19 cellular contexts compared by ENCODE assay signal in genomic region chr2:46117994-46118393, GRCh38.
DNase-seq lines count a peak whose midpoint lies in the region; ATAC-seq and TF ChIP-seq lines count a peak whose summit lies in the region.
"Had no signal": no experiment of that assay in that cellular context is flagged by ENCODE, and none has a peak within 500 bp of the region (broad histone marks: within the 10 kb centered on the region; RNA-seq: fewer than 3 reads in every experiment).

No MANE protein-coding gene starts in this region.

- no peak overlapping the region for H2BK12ac ChIP-seq in neuronal stem cell (ENCODE audit: low read length)

- no peak overlapping the region for H4K91ac ChIP-seq in neuronal stem cell (ENCODE audit: low read depth, low read length, poor library complexity)

- H3K27ac ChIP-seq in PC-3 (ENCODE audit: low read length) (peak overlapping the region; percentile 48), foreskin keratinocyte (peak overlapping the region; percentile 10), neuronal stem cell (replicated peaks; ENCODE audit: low read length) (no peak overlapping the region)
- H3K27ac ChIP-seq: 22Rv1, HL-60 had no signal

- no peak overlapping the region for H2BK120ac ChIP-seq in neuronal stem cell (ENCODE audit: low read depth, low read length)

- H3K14ac ChIP-seq in neuronal stem cell (ENCODE audit: low read length) = no peak overlapping the region

- no peaks in the 10 kb centered on the region for H3F3A ChIP-seq in PC-3 (ENCODE audit: low read length, unreplicated experiment)

- WGBS in neuronal stem cell (ENCODE audit: extremely low coverage in 2 of 2, insufficient read length in 2 of 2, insufficient replicate concordance in 1 of 2), 2 donors = no CpG with 5 or more reads among the region's 3 CpGs

- CTCF ChIA-PET in PC-3 (lab: Charles Lee) = no interaction called here

- H3K4me3 Mint-ChIP-seq in activated CD4-positive, alpha-beta T cell treated with anti-CD3 and anti-CD28 coated beads, Interleukin-2, amount 10 ng/mL, durations not matched to agents 24 days and 14 days = no peak overlapping the region
- H3K4me3 Mint-ChIP-seq in type B pancreatic cell = no peak overlapping the region
- H3K4me3 Mint-ChIP-seq: GM23338 had no signal

- no peak overlapping the region for H3K23ac ChIP-seq in neuronal stem cell (ENCODE audit: low read depth, low read length, poor library complexity)

- BruUV-seq in PC-3 (replicated peaks; lab: Mats Ljungman, UMichigan) = no TSS peak

- DNase-seq in activated CD4-positive, alpha-beta T cell treated with anti-CD3 and anti-CD28 coated beads, Interleukin-2, amount 10 ng/mL, durations not matched to agents 24 days and 14 days = no peak
- no peak for DNase-seq in activated CD4-positive, alpha-beta T cell treated with anti-CD3 and anti-CD28 coated beads, Interleukin-2, amount 50 U/mL, for 1 hour
- DNase-seq in PC-3 (no peak), foreskin keratinocyte (no peak), type B pancreatic cell (ENCODE audit: extremely low spot score, unreplicated experiment) (no peak), neuronal stem cell (ENCODE audit: low spot score) (no peak), 8988T (no peak)
- no peak for DNase-seq in stimulated activated CD4-positive, alpha-beta T cell treated with anti-CD3 and anti-CD28 coated beads, Interleukin-1b, Interleukin-23, amount 100 ng/mL, for 48 hours
- DNase-seq: C1 segment of cervical spinal cord, KBM-7, NCI-H1092, NCI-H1694 treated with DMSO at 0.1 percent for 48 hours, NCI-H345, NCI-H526 treated with DMSO at 0.1 percent for 48 hours, OCI-M1 had no signal

- H3K18ac ChIP-seq in neuronal stem cell (ENCODE audit: low read length) = no peak overlapping the region

- H2AFZ ChIP-seq in PC-3 (ENCODE audit: low read length) = no peak overlapping the region
- no peak overlapping the region for H2AFZ ChIP-seq in neuronal stem cell (ENCODE audit: low read length)
- H2AFZ ChIP-seq: GM23338 had no signal

- no peaks in the 10 kb centered on the region for H4K20me1 ChIP-seq in PC-3 (ENCODE audit: low read length)

- H3K4ac ChIP-seq in neuronal stem cell (ENCODE audit: low read length) = no peak overlapping the region

- H3K27ac Mint-ChIP-seq in activated CD4-positive, alpha-beta T cell treated with anti-CD3 and anti-CD28 coated beads, Interleukin-2, amount 10 ng/mL, durations not matched to agents 24 days and 14 days = peak overlapping the region; percentile 3
- peak overlapping the region; percentile 1 for H3K27ac Mint-ChIP-seq in type B pancreatic cell
- H3K27ac Mint-ChIP-seq: GM23338 had no signal

- no peak overlapping the region for H2BK15ac ChIP-seq in neuronal stem cell (ENCODE audit: low read length)

- H3K4me1 ChIP-seq in PC-3 (ENCODE audit: insufficient read depth, low read length) (peaks cover 30% of the 10 kb centered on the region), foreskin keratinocyte (peaks cover 11% of the 10 kb centered on the region), neuronal stem cell (ENCODE audit: control insufficient read depth in 2 of 2, insufficient read depth in 1 of 2, low read depth in 1 of 2, low read length in 2 of 2) (no peaks in the 10 kb centered on the region)

- POLR2A ChIA-PET in PC-3 (lab: Charles Lee; ENCODE audit: unreplicated experiment) = no interaction called here

- H2BK5ac ChIP-seq in neuronal stem cell (ENCODE audit: low read length) = no peak overlapping the region

- H3K4me3 ChIP-seq in PC-3 (ENCODE audit: low read length) = no peak overlapping the region
- H3K4me3 ChIP-seq in neuronal stem cell (ENCODE audit: low read length in 2 of 2) = no peak overlapping the region
- H3K4me3 ChIP-seq: GM23338 had no signal

- H3K9me3 Mint-ChIP-seq in activated CD4-positive, alpha-beta T cell treated with anti-CD3 and anti-CD28 coated beads, Interleukin-2, amount 10 ng/mL, durations not matched to agents 24 days and 14 days = no peaks in the 10 kb centered on the region
- H3K9me3 Mint-ChIP-seq in type B pancreatic cell = peaks cover 5% of the 10 kb centered on the region
- H3K9me3 Mint-ChIP-seq: GM23338, HFFc6 had no signal

- TF ChIP-seq CTCF in PC-3 (conservative IDR thresholded peaks at IDR 0.05; ENCODE audit: low read depth, low read length) (no peak), foreskin keratinocyte (conservative IDR thresholded peaks at IDR 0.05) (no peak), type B pancreatic cell (conservative IDR thresholded peaks at IDR 0.05) (no peak)

- H3K9ac ChIP-seq in PC-3 (ENCODE audit: low read length) (no peak overlapping the region), neuronal stem cell (ENCODE audit: low read depth, low read length, poor library complexity) (no peak overlapping the region)

- H3K79me2 ChIP-seq in PC-3 (ENCODE audit: low read length) = no peaks in the 10 kb centered on the region

- no peaks in the 10 kb centered on the region for H3K27me3 ChIP-seq in PC-3 (ENCODE audit: low read length)
- no peaks in the 10 kb centered on the region for H3K27me3 ChIP-seq in foreskin keratinocyte
- no peaks in the 10 kb centered on the region for H3K27me3 ChIP-seq in neuronal stem cell (ENCODE audit: control insufficient read depth in 3 of 3, insufficient read depth in 3 of 3, low read depth in 1 of 3, low read length in 3 of 3)

- peaks cover 3% of the 10 kb centered on the region for H3K4me1 Mint-ChIP-seq in activated CD4-positive, alpha-beta T cell treated with anti-CD3 and anti-CD28 coated beads, Interleukin-2, amount 10 ng/mL, durations not matched to agents 24 days and 14 days
- H3K4me1 Mint-ChIP-seq in type B pancreatic cell (ENCODE audit: unreplicated experiment) = peaks cover 35% of the 10 kb centered on the region

- H3K27me3 Mint-ChIP-seq in activated CD4-positive, alpha-beta T cell treated with anti-CD3 and anti-CD28 coated beads, Interleukin-2, amount 10 ng/mL, durations not matched to agents 24 days and 14 days = no peaks in the 10 kb centered on the region
- no peaks in the 10 kb centered on the region for H3K27me3 Mint-ChIP-seq in type B pancreatic cell

- H3K4me2 ChIP-seq in PC-3 (ENCODE audit: low read length) (peak overlapping the region; percentile 34), neuronal stem cell (ENCODE audit: insufficient read depth, low read length, poor library complexity, severe bottlenecking) (no peak overlapping the region)
- H3K4me2 ChIP-seq: GM23338 had no signal

- no peaks in the 10 kb centered on the region for H3K36me3 Mint-ChIP-seq in activated CD4-positive, alpha-beta T cell treated with anti-CD3 and anti-CD28 coated beads, Interleukin-2, amount 10 ng/mL, durations not matched to agents 24 days and 14 days (ENCODE audit: low read depth)
- no peaks in the 10 kb centered on the region for H3K36me3 Mint-ChIP-seq in type B pancreatic cell

- H3K9me2 ChIP-seq in PC-3 (replicated peaks; ENCODE audit: low read length) = no peaks in the 10 kb centered on the region

- H2AK5ac ChIP-seq in neuronal stem cell (ENCODE audit: low read depth, low read length) = no peak overlapping the region

- H4K8ac ChIP-seq in neuronal stem cell (ENCODE audit: low read depth, low read length) = no peak overlapping the region

- H3K36me3 ChIP-seq in PC-3 (ENCODE audit: low read depth, low read length) (no peaks in the 10 kb centered on the region), neuronal stem cell (replicated peaks in 1 of 2; ENCODE audit: control insufficient read depth in 2 of 2, insufficient read depth in 2 of 2, low read length in 2 of 2) (no peaks in the 10 kb centered on the region)

- H3K9me3 ChIP-seq in PC-3 (ENCODE audit: low read length) (no peaks in the 10 kb centered on the region), neuronal stem cell (replicated peaks in 1 of 2; ENCODE audit: control insufficient read depth in 2 of 2, insufficient read depth in 1 of 2, low read depth in 1 of 2, low read length in 2 of 2) (no peaks in the 10 kb centered on the region)

- ATAC-seq in PC-3 = no peak
- ATAC-seq in foreskin keratinocyte = no peak
- ATAC-seq: GM23338 had no signal

- H3K79me1 ChIP-seq in neuronal stem cell (ENCODE audit: low read depth, low read length) = no peaks in the 10 kb centered on the region

- intact Hi-C loops in activated CD4-positive, alpha-beta T cell treated with anti-CD3 and anti-CD28 coated beads, Interleukin-2, amount 10 ng/mL, durations not matched to agents 24 days and 14 days (cut with micrococcal nuclease) = no loop called here
- intact Hi-C loops in PC-3 (cut with micrococcal nuclease) = no loop called here
